ENCODE assay signal across 8 cellular contexts in the genomic region with DNA sequence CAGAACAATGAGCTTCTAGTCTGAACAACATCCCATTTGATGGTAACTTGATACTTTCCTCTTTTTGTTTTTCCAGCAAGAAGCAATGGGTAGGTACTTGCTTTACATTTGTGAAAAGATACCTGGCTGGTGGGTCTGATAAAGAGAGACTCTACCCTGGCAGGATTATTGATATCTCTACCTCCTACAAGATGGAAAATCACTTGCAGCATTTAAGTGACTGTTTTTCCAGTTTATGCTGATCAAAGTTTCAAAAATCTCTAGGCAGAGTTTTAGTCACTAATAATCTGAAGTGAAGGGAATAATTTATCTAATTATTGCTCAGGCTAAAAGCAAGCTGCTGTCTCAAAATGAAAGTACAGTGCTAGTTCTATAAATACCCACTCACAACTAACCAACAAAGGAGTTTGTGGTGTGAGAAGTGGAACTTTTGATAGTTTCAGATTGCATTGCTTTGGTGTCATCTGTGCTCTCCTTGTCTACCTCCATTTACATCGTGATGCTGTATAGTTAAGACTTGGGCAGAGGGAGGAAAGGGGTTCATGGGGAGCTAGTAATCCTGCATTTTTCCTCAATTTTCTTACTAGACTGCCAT.
DNase-seq lines count a peak whose midpoint lies in the region; ATAC-seq lines count a peak whose summit lies in the region.

No MANE protein-coding gene starts in this region.

- H3K9me3 ChIP-seq in thymus (ENCODE audit: control insufficient read depth) = no peaks in the 10 kb centered on the region

- WGBS in thymus = 0% methylated on average over 1 of the region's 1 CpG

- H3K4me1 ChIP-seq in thymus (ENCODE audit: control insufficient read depth, insufficient read depth, low read length) = peaks cover 21% of the 10 kb centered on the region

- H3K4me3 Mint-ChIP-seq in activated naive CD4-positive, alpha-beta T cell treated with anti-CD3 and anti-CD28 coated beads, Interleukin-2, amount 50 U/mL, for 24 hours = peak overlapping the region; percentile 19
- peak overlapping the region; percentile 56 for H3K4me3 Mint-ChIP-seq in activated CD8-positive, alpha-beta T cell treated with anti-CD3 and anti-CD28 coated beads, Interleukin-2, amount 10 ng/mL, durations not matched to agents 7 days and 5 days

- H3K27ac Mint-ChIP-seq in activated naive CD4-positive, alpha-beta T cell treated with anti-CD3 and anti-CD28 coated beads, Interleukin-2, amount 50 U/mL, for 24 hours = peak overlapping the region; percentile 23
- peak overlapping the region; percentile 78 for H3K27ac Mint-ChIP-seq in activated CD8-positive, alpha-beta T cell treated with anti-CD3 and anti-CD28 coated beads, Interleukin-2, amount 10 ng/mL, durations not matched to agents 7 days and 5 days

- no peaks in the 10 kb centered on the region for H3K36me3 ChIP-seq in thymus (ENCODE audit: control insufficient read depth, insufficient read depth)

- H3K9me3 Mint-ChIP-seq in activated naive CD4-positive, alpha-beta T cell treated with anti-CD3 and anti-CD28 coated beads, Interleukin-2, amount 50 U/mL, for 24 hours = no peaks in the 10 kb centered on the region
- no peaks in the 10 kb centered on the region for H3K9me3 Mint-ChIP-seq in activated CD8-positive, alpha-beta T cell treated with anti-CD3 and anti-CD28 coated beads, Interleukin-2, amount 10 ng/mL, durations not matched to agents 7 days and 5 days (ENCODE audit: insufficient read depth)

- CTCF ChIA-PET in activated CD8-positive, alpha-beta T cell treated with anti-CD3 and anti-CD28 coated beads, Interleukin-2, amount 10 ng/mL, durations not matched to agents 7 days and 5 days (lab: Charles Lee) = interaction anchor here (0.6 to 6.6 kb wide), 57 partner anchors 8 to 906 kb away, joined by 3 to 251 read pairs (median 5); a partner anchor contains a TSS

- no peaks in the 10 kb centered on the region for H3K27me3 ChIP-seq in thymus (ENCODE audit: control insufficient read depth, insufficient read depth)

- DNase-seq in activated naive CD4-positive, alpha-beta T cell (lab: John Stamatoyannopoulos, UW) = no peak
- peak; percentile 51 for DNase-seq in activated CD8-positive, alpha-beta T cell treated with anti-CD3 and anti-CD28 coated beads, Interleukin-2, amount 10 ng/mL, durations not matched to agents 7 days and 5 days
- no peak for DNase-seq in NOMO-1 treated with dmso at 0.1 percent for 144 hours (lab: John Stamatoyannopoulos, UW; ENCODE audit: unreplicated experiment)
- DNase-seq in kidney glomerular epithelial cell (lab: John Stamatoyannopoulos, UW) = no peak
- DNase-seq in activated CD8-positive, alpha-beta memory T cell treated with anti-CD3 and anti-CD28 coated beads for 24 hours = no peak

- no peaks in the 10 kb centered on the region for H3K27me3 Mint-ChIP-seq in activated naive CD4-positive, alpha-beta T cell treated with anti-CD3 and anti-CD28 coated beads, Interleukin-2, amount 50 U/mL, for 24 hours
- H3K27me3 Mint-ChIP-seq in activated CD8-positive, alpha-beta T cell treated with anti-CD3 and anti-CD28 coated beads, Interleukin-2, amount 10 ng/mL, durations not matched to agents 7 days and 5 days (ENCODE audit: low read depth) = peaks cover 16% of the 10 kb centered on the region

- peaks cover 23% of the 10 kb centered on the region for H3K4me1 Mint-ChIP-seq in activated naive CD4-positive, alpha-beta T cell treated with anti-CD3 and anti-CD28 coated beads, Interleukin-2, amount 50 U/mL, for 24 hours
- H3K4me1 Mint-ChIP-seq in activated CD8-positive, alpha-beta T cell treated with anti-CD3 and anti-CD28 coated beads, Interleukin-2, amount 10 ng/mL, durations not matched to agents 7 days and 5 days (ENCODE audit: low read depth) = peaks cover 38% of the 10 kb centered on the region

- H3K36me3 Mint-ChIP-seq in activated naive CD4-positive, alpha-beta T cell treated with anti-CD3 and anti-CD28 coated beads, Interleukin-2, amount 50 U/mL, for 24 hours = no peaks in the 10 kb centered on the region
- no peaks in the 10 kb centered on the region for H3K36me3 Mint-ChIP-seq in activated CD8-positive, alpha-beta T cell treated with anti-CD3 and anti-CD28 coated beads, Interleukin-2, amount 10 ng/mL, durations not matched to agents 7 days and 5 days (ENCODE audit: low read depth)

- peak; percentile 92 for ATAC-seq in HG02938 (IDR thresholded peaks at IDR 0.05; ENCODE audit: unreplicated experiment)
- peak; percentile 89 for ATAC-seq in activated CD8-positive, alpha-beta T cell treated with anti-CD3 and anti-CD28 coated beads, Interleukin-2, amount 10 ng/mL, durations not matched to agents 7 days and 5 days

- no peak overlapping the region for H3K4me3 ChIP-seq in thymus (ENCODE audit: low read length)

- peak overlapping the region; percentile 72 for H3K27ac ChIP-seq in thymus (ENCODE audit: low read depth)

- POLR2A ChIA-PET in activated CD8-positive, alpha-beta T cell treated with anti-CD3 and anti-CD28 coated beads, Interleukin-2, amount 10 ng/mL, durations not matched to agents 7 days and 5 days (lab: Charles Lee) = interaction anchor here (0.6 to 1.0 kb wide), 2 partner anchors 214 to 940 kb away, joined by 3 read pairs; a partner anchor contains a TSS
